Comparison of ENCODE assay signal across 8 cellular contexts in the genomic region with DNA sequence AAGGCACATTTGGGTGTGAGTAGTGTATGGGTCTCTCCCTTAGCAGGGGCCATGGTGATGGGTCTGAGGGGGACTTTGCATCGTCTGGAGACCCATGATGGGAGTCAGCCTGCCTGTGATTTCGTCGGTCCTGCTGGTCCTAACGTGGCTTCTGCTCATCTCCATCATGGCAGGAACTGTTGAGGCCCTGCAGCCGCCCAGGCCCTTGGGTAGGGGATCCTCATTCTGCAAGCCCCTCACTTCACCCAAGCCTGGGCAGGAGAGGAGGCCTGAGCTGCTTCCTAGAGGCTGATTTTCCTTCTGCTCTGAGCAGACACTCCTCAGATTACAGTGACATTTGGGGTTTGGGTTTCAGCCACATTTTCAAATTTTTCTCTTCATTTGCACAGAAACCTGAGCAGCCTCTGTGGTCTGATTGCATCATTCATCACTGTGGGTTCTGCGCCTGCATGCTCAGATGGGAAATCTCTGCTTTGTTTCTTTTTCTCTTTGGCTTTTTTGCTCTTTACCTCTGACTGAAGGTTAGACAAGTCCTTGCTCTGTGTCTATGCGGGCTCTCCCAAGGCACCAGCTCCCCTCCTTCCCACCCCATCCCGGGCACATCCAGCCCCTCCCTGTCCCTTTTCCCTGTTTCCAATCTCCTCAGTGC.
A peak's percentile ranks its signal among the peaks of the same experiment; 100 is the strongest.
DNase-seq lines count a peak whose midpoint lies in the region; ATAC-seq and TF ChIP-seq lines count a peak whose summit lies in the region.

No MANE protein-coding gene starts in this region.

- DNase-seq in NCI-H2196 treated with DMSO at 0.1 percent for 48 hours (lab: John Stamatoyannopoulos, UW; ENCODE audit: unreplicated experiment) (peak; percentile 4), NCI-H2196 (lab: John Stamatoyannopoulos, UW; ENCODE audit: unreplicated experiment) (no peak), HCEC 1CT (peak; percentile 39), Kasumi-1 (lab: John Stamatoyannopoulos, UW) (peak; percentile 69 to 78), brain microvascular endothelial cell (peak; percentile 86), left ventricle myocardium inferior (no peak)
- no peak for DNase-seq in stimulated activated naive B cell treated with anti-CD40 and anti-IgM and Interleukin-4, amounts not matched to agents 10 μg/mL and 1 μg/mL and 100 μg/mL, for 72 hours
- DNase-seq in activated CD8-positive, alpha-beta memory T cell treated with anti-CD3 and anti-CD28 coated beads, Interleukin-2, amount 50 U/mL, for 48 hours: no peak

- H3K36me3 Mint-ChIP-seq in stimulated activated naive B cell treated with anti-CD40 and anti-IgM and Interleukin-4, amounts not matched to agents 10 μg/mL and 1 μg/mL and 100 μg/mL, for 72 hours: no peaks in the 10 kb centered on the region

- H3K27me3 ChIP-seq in brain microvascular endothelial cell (replicated peaks) (no peaks in the 10 kb centered on the region), left ventricle myocardium inferior (ENCODE audit: low read depth) (peaks cover 2% of the 10 kb centered on the region)

- ATAC-seq in stimulated activated naive B cell treated with anti-CD40 and anti-IgM and Interleukin-4, amounts not matched to agents 10 μg/mL and 1 μg/mL and 100 μg/mL, for 72 hours (replicated peaks): peak; percentile 50 to 67

- H3K9me3 Mint-ChIP-seq in stimulated activated naive B cell treated with anti-CD40 and anti-IgM and Interleukin-4, amounts not matched to agents 10 μg/mL and 1 μg/mL and 100 μg/mL, for 72 hours: no peaks in the 10 kb centered on the region

- H3K27ac ChIP-seq in brain microvascular endothelial cell (peak overlapping the region; percentile 30), left ventricle myocardium inferior (replicated peaks) (no peak overlapping the region)

- H3K4me3 Mint-ChIP-seq in stimulated activated naive B cell treated with anti-CD40 and anti-IgM and Interleukin-4, amounts not matched to agents 10 μg/mL and 1 μg/mL and 100 μg/mL, for 72 hours: no peak overlapping the region

- TF ChIP-seq CTCF in brain microvascular endothelial cell (IDR thresholded peaks at IDR 0.05; ENCODE audit: low read depth, low read length, missing control alignments) (no peak), left ventricle myocardium inferior (IDR thresholded peaks at IDR 0.05; ENCODE audit: borderline replicate concordance) (no peak)

- H3K4me1 ChIP-seq in left ventricle myocardium inferior: no peaks in the 10 kb centered on the region

- intact Hi-C loops in left ventricle myocardium inferior (cut with micrococcal nuclease): no loop called here

- H3K36me3 ChIP-seq in brain microvascular endothelial cell (replicated peaks) (no peaks in the 10 kb centered on the region), left ventricle myocardium inferior (no peaks in the 10 kb centered on the region)

- H3K9me3 ChIP-seq in left ventricle myocardium inferior (replicated peaks): no peaks in the 10 kb centered on the region

- no peaks in the 10 kb centered on the region for H3K27me3 Mint-ChIP-seq in stimulated activated naive B cell treated with anti-CD40 and anti-IgM and Interleukin-4, amounts not matched to agents 10 μg/mL and 1 μg/mL and 100 μg/mL, for 72 hours

- H3K4me1 Mint-ChIP-seq in stimulated activated naive B cell treated with anti-CD40 and anti-IgM and Interleukin-4, amounts not matched to agents 10 μg/mL and 1 μg/mL and 100 μg/mL, for 72 hours: peaks cover 2 to 7% of the 10 kb centered on the region in 2 donors

- in situ Hi-C loops in brain microvascular endothelial cell (cut with HindIII; ENCODE audit: low pct_ligation_motif_present, low sequenced_read_pairs): no loop called here

- H3K27ac Mint-ChIP-seq in stimulated activated naive B cell treated with anti-CD40 and anti-IgM and Interleukin-4, amounts not matched to agents 10 μg/mL and 1 μg/mL and 100 μg/mL, for 72 hours: no peak overlapping the region

- H3K4me3 ChIP-seq in brain microvascular endothelial cell (ENCODE audit: low read depth, low read length) (no peak overlapping the region), left ventricle myocardium inferior (no peak overlapping the region)

Comparison
In these comparisons a context has a peak if more than half of its experiments do, and no peak if none do; other contexts are left out.
1. DNase-seq: peak in NCI-H2196 treated with DMSO at 0.1 percent for 48 hours (single experiment), HCEC 1CT (single experiment), Kasumi-1 (2 of 2) and brain microvascular endothelial cell (single experiment); none in NCI-H2196 (single experiment), stimulated activated naive B cell treated with anti-CD40 and anti-IgM and Interleukin-4, amounts not matched to agents 10 μg/mL and 1 μg/mL and 100 μg/mL, for 72 hours (single experiment), left ventricle myocardium inferior (single experiment) and activated CD8-positive, alpha-beta memory T cell treated with anti-CD3 and anti-CD28 coated beads, Interleukin-2, amount 50 U/mL, for 48 hours (single experiment).